ENCODE assay signal across 19 cellular contexts in genomic region chr2:185222311-185222710, GRCh38.
"Had no signal": no experiment of that assay in that cellular context is flagged by ENCODE, and none has a peak within 500 bp of the region (broad histone marks: within the 10 kb centered on the region; RNA-seq: fewer than 3 reads in every experiment).

No MANE protein-coding gene starts in this region.

- DNase-seq: dorsolateral prefrontal cortex; effector CD4-positive, alpha-beta T cell; heart right ventricle; hippocampal formation; left cardiac atrium; left lung; mesendoderm; midbrain; naive thymus-derived CD4-positive, alpha-beta T cell; stimulated activated CD4-positive, alpha-beta T cell treated with anti-CD3 and anti-CD28 coated beads, Interleukin-2, amount 100 ng/mL, for 24 hours; stimulated activated CD4-positive, alpha-beta T cell treated with anti-CD3 and anti-CD28 coated beads, Interleukin-4, amount 100 ng/mL, for 24 hours; stimulated activated naive CD4-positive, alpha-beta T cell treated with Interleukin-2 at 50 U/mL for 16 hours; stomach; thyroid gland; trophoblast cell had no signal

- H3K4me3 ChIP-seq: dorsolateral prefrontal cortex, gastroesophageal sphincter, heart right ventricle, left lung, neural progenitor cell, prostate gland, right atrium auricular region, stomach, thyroid gland had no signal
